ENCODE assay signal across 16 cellular contexts in the genomic region with DNA sequence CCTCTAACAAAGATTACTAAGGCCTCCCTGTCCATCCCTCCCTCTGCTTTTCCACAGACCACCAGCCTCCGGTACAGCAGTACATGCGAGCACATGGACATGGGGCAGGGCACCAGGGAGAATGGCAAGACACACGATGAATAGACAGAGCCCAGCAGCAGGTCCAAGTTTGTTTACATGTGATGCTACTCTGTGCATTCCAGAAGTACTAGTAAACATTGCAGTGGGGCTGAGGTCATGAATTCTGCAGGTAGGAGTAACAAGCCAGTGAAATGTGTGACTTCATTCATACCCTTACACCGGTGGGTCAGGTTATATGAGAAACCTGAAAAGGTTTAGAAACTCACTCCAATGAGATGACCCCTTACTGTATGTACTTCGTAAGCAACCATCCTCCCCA.
A peak's percentile ranks its signal among the peaks of the same experiment; 100 is the strongest.
DNase-seq lines count a peak whose midpoint lies in the region; ATAC-seq, FAIRE-seq and TF ChIP-seq lines count a peak whose summit lies in the region.
"Had no signal": no experiment of that assay in that cellular context is flagged by ENCODE, and none has a peak within 500 bp of the region (broad histone marks: within the 10 kb centered on the region; RNA-seq: fewer than 3 reads in every experiment).

No MANE protein-coding gene starts in this region.

- peak overlapping the region; percentile 21 to 72 (median 34) for H3K27ac Mint-ChIP-seq in IgD-negative memory B cell
- no peak overlapping the region for H3K27ac Mint-ChIP-seq in endodermal cell
- H3K27ac Mint-ChIP-seq in naive B cell: peak overlapping the region; percentile 49 to 98 (median 78)

- H3K27me3 Mint-ChIP-seq in IgD-negative memory B cell (no peaks in the 10 kb centered on the region), endodermal cell (ENCODE audit: insufficient read depth) (peaks cover 33% of the 10 kb centered on the region), naive B cell (no peaks in the 10 kb centered on the region)

- ATAC-seq in naive B cell (ENCODE audit: low read depth in 2 of 2) (no peak), GM21723 (IDR thresholded peaks at IDR 0.05; ENCODE audit: unreplicated experiment) (no peak)
- ATAC-seq: SK-N-SH treated with all-trans-retinoic acid at 6 μM for 48 hours had no signal

- 78 to 91% methylated on average over 4 to 5 of the region's 5 CpGs for WGBS in endodermal cell (ENCODE audit: insufficient coverage in 1 of 2, insufficient read length in 1 of 2), 2 experiments

- H3K9me3 Mint-ChIP-seq in IgD-negative memory B cell (peaks cover 0 to 12% (median 4%) of the 10 kb centered on the region in 3 donors), endodermal cell (peaks cover 3% of the 10 kb centered on the region), naive B cell (peaks cover 0 to 20% (median 11%) of the 10 kb centered on the region in 7 donors)

- TF ChIP-seq CTCF in endodermal cell (conservative IDR thresholded peaks at IDR 0.05): no peak

- H3K36me3 ChIP-seq in endodermal cell (ENCODE audit: control insufficient read depth, insufficient read depth, low read length): no peaks in the 10 kb centered on the region

- H3K36me3 Mint-ChIP-seq in IgD-negative memory B cell: peaks cover 3% of the 10 kb centered on the region
- no peaks in the 10 kb centered on the region for H3K36me3 Mint-ChIP-seq in endodermal cell (ENCODE audit: low read depth)
- peaks cover 7 to 19% of the 10 kb centered on the region in 2 donors for H3K36me3 Mint-ChIP-seq in naive B cell

- no peaks in the 10 kb centered on the region for H3K9me3 ChIP-seq in endodermal cell (ENCODE audit: control insufficient read depth, low read length)

- no peak overlapping the region for H3K27ac ChIP-seq in endodermal cell (ENCODE audit: low read depth, low read length)
- H3K27ac ChIP-seq: KMS-11 had no signal

- peak; percentile 66 for FAIRE-seq in GM12891 (lab: Jason Lieb, UNC)
- FAIRE-seq: GM18507 had no signal

- peaks cover 4% of the 10 kb centered on the region for H3K27me3 ChIP-seq in endodermal cell (ENCODE audit: control insufficient read depth, insufficient read depth, low read length, poor library complexity, severe bottlenecking)

- peak overlapping the region in 1 of 4 donors; percentile 41 for H3K4me3 Mint-ChIP-seq in IgD-negative memory B cell
- H3K4me3 Mint-ChIP-seq in endodermal cell: no peak overlapping the region
- peak overlapping the region in 2 of 8 donors; percentile 25 to 28 for H3K4me3 Mint-ChIP-seq in naive B cell

- no peaks in the 10 kb centered on the region for H3K4me1 ChIP-seq in endodermal cell (ENCODE audit: control insufficient read depth, insufficient read depth, low read length)

- no peak overlapping the region for H3K9ac ChIP-seq in endodermal cell (ENCODE audit: extremely low read depth, low read length, poor library complexity, severe bottlenecking)
- H3K9ac ChIP-seq: KMS-11 had no signal

- TF ChIP-seq POLR2A in GM12891 (IDR thresholded peaks at IDR 0.05; ENCODE audit: low read depth, low read length): no peak

- H3K4me3 ChIP-seq in endodermal cell (ENCODE audit: low read length): no peak overlapping the region

- H3K4me1 Mint-ChIP-seq in IgD-negative memory B cell: peaks cover 35 to 55% (median 49%) of the 10 kb centered on the region in 3 donors
- H3K4me1 Mint-ChIP-seq in endodermal cell: no peaks in the 10 kb centered on the region
- peaks cover 59 to 67% (median 66%) of the 10 kb centered on the region in 3 donors for H3K4me1 Mint-ChIP-seq in naive B cell

- no peak for DNase-seq in GM12891 (ENCODE audit: insufficient read length, low spot score)
- peak; percentile 50 for DNase-seq in endodermal cell
- no peak for DNase-seq in naive B cell
- DNase-seq in CD1c-positive myeloid dendritic cell (ENCODE audit: extremely low spot score): no peak
- no peak for DNase-seq in DMS79 (lab: John Stamatoyannopoulos, UW)
- DNase-seq: DMS 273 treated with DMSO at 0.1 percent for 48 hours, MM.1S, NCI-H1105, NCI-H1694 treated with DMSO at 0.1 percent for 48 hours, NCI-H748 treated with DMSO at 0.1 percent for 48 hours, Right ventricle myocardium superior had no signal

TF ChIP-seq in GM12891, 5 proteins besides CTCF, POLR2A, EP300 and RAD21:
- TF ChIP-seq POLR2AphosphoS5 (IDR thresholded peaks at IDR 0.05; ENCODE audit: low read depth, low read length): no peak
TF ChIP-seq in GM12891: peak in this region for 0.
